3 cellular contexts compared by ENCODE assay signal in genomic region chr20:36065427-36065998, GRCh38.
TF ChIP-seq lines count a peak whose summit lies in the region.

No MANE protein-coding gene starts in this region.

TF ChIP-seq in SK-N-SH, 30 proteins besides CTCF, POLR2A, EP300 and RAD21:
- TF ChIP-seq PBX3 (IDR thresholded peaks at IDR 0.05) = no peak
- TF ChIP-seq FOXJ3 (CRISPR knock-in tag; IDR thresholded peaks at IDR 0.05) = 0 out of 2 replicates have a peak, but pooled peaks have one; percentile 42
- TF ChIP-seq SMC3 (IDR thresholded peaks at IDR 0.05; ENCODE audit: low read depth, low read length) = no peak
TF ChIP-seq in SK-N-SH: peak in this region for 1.

TF ChIP-seq in SK-N-SH treated with all-trans-retinoic acid at 6 μM for 48 hours, 23 proteins besides CTCF, POLR2A, EP300 and RAD21:
- TF ChIP-seq TSHZ2 (CRISPR knock-in tag; IDR thresholded peaks at IDR 0.05) (no peak), PATZ1 (CRISPR knock-in tag; IDR thresholded peaks at IDR 0.05; ENCODE audit: borderline replicate concordance) (no peak), ZNF8 (CRISPR knock-in tag; IDR thresholded peaks at IDR 0.05) (no peak)

TF ChIP-seq in HepG2, 621 proteins besides CTCF, POLR2A, EP300 and RAD21 (continued from another document and continues in another):
- TF ChIP-seq ZNF30 (CRISPR knock-in tag; IDR thresholded peaks at IDR 0.05) (0 out of 2 replicates have a peak, but pooled peaks have one; percentile 17), GABPB1 (CRISPR knock-in tag; IDR thresholded peaks at IDR 0.05) (no peak), ZBTB2 (CRISPR knock-in tag; IDR thresholded peaks at IDR 0.05; ENCODE audit: low read depth) (0 out of 2 replicates have a peak, but pooled peaks have one; percentile 29), MIER3 (CRISPR knock-in tag; IDR thresholded peaks at IDR 0.05; ENCODE audit: borderline replicate concordance) (no peak), DR1 (CRISPR knock-in tag; IDR thresholded peaks at IDR 0.05) (no peak), NFKBIZ (CRISPR knock-in tag; IDR thresholded peaks at IDR 0.05) (no peak), ZSCAN22 (CRISPR knock-in tag; IDR thresholded peaks at IDR 0.05) (0 out of 2 replicates have a peak, but pooled peaks have one; percentile 19), ZNF546 (CRISPR knock-in tag; conservative IDR thresholded peaks at IDR 0.05) (no peak), ZNF589 (CRISPR knock-in tag; conservative IDR thresholded peaks at IDR 0.05) (peak; percentile 39; the same call in 1 of the 2 replicates), ZBTB46 (CRISPR knock-in tag; IDR thresholded peaks at IDR 0.05; ENCODE audit: borderline replicate concordance) (0 out of 2 replicates have a peak, but pooled peaks have one; percentile 52), ZNF678 (CRISPR knock-in tag; IDR thresholded peaks at IDR 0.05) (peak; percentile 9; the same call in 1 of the 2 replicates), FOXA1 (IDR thresholded peaks at IDR 0.05) (no peak), FOXA1 (CRISPR knock-in tag; IDR thresholded peaks at IDR 0.05) (no peak), ZNF121 (CRISPR knock-in tag; IDR thresholded peaks at IDR 0.05) (no peak), SETDB1 (CRISPR knock-in tag; IDR thresholded peaks at IDR 0.05; ENCODE audit: borderline replicate concordance) (no peak), SP5 (CRISPR knock-in tag; IDR thresholded peaks at IDR 0.05; ENCODE audit: borderline replicate concordance, low read depth) (no peak), HNRNPL (IDR thresholded peaks at IDR 0.05; ENCODE audit: low read depth, low read length) (peak; percentile 78; the same call in 1 of the 2 replicates), CERS6 (CRISPR knock-in tag; IDR thresholded peaks at IDR 0.05) (peak; percentile 52; the same call in 1 of the 2 replicates), SRF (IDR thresholded peaks at IDR 0.05; ENCODE audit: low read depth, low read length) (no peak), SKIL (CRISPR knock-in tag; IDR thresholded peaks at IDR 0.05; ENCODE audit: borderline replicate concordance) (no peak), ZNF687 (CRISPR knock-in tag; IDR thresholded peaks at IDR 0.05) (peak; percentile 5; the same call in 1 of the 2 replicates), ZNF747 (CRISPR knock-in tag; IDR thresholded peaks at IDR 0.05; ENCODE audit: borderline replicate concordance) (no peak), KDM3A (CRISPR knock-in tag; IDR thresholded peaks at IDR 0.05; ENCODE audit: low read depth) (no peak), RXRA (CRISPR knock-in tag; IDR thresholded peaks at IDR 0.05) (peak; percentile 9; the same call in 1 of the 2 replicates), AFF4 (CRISPR knock-in tag; IDR thresholded peaks at IDR 0.05) (no peak), ZIK1 (CRISPR knock-in tag; IDR thresholded peaks at IDR 0.05; ENCODE audit: borderline replicate concordance, low read depth) (peak; percentile 12; the same call in 1 of the 2 replicates), TFDP1 (CRISPR knock-in tag; IDR thresholded peaks at IDR 0.05; ENCODE audit: borderline replicate concordance) (0 out of 2 replicates have a peak, but pooled peaks have one; percentile 8), ZNF782 (CRISPR knock-in tag; IDR thresholded peaks at IDR 0.05; ENCODE audit: borderline replicate concordance) (0 out of 2 replicates have a peak, but pooled peaks have one; percentile 21), NR3C1 (CRISPR knock-in tag; IDR thresholded peaks at IDR 0.05) (no peak), BATF2 (CRISPR knock-in tag; IDR thresholded peaks at IDR 0.05) (peak; percentile 51; the same call in 1 of the 2 replicates), JUND (CRISPR knock-in tag; IDR thresholded peaks at IDR 0.05) (no peak), ZNF562 (CRISPR knock-in tag; IDR thresholded peaks at IDR 0.05; ENCODE audit: borderline replicate concordance) (0 out of 2 replicates have a peak, but pooled peaks have one; percentile 41), SIX1 (CRISPR knock-in tag; IDR thresholded peaks at IDR 0.05; ENCODE audit: borderline replicate concordance) (no peak), NRL (CRISPR knock-in tag; IDR thresholded peaks at IDR 0.05; ENCODE audit: borderline replicate concordance) (peak; percentile 1; the same call in 1 of the 2 replicates), ZNF441 (CRISPR knock-in tag; IDR thresholded peaks at IDR 0.05; ENCODE audit: borderline replicate concordance) (0 out of 2 replicates have a peak, but pooled peaks have one; percentile 27), HES4 (CRISPR knock-in tag; IDR thresholded peaks at IDR 0.05; ENCODE audit: borderline replicate concordance) (0 out of 2 replicates have a peak, but pooled peaks have one; percentile 5), ZBTB43 (CRISPR knock-in tag; conservative IDR thresholded peaks at IDR 0.05) (no peak)
